Comparison of ENCODE assay signal across 22 cellular contexts in genomic region chr4:86523333-86523732, GRCh38.
"Had no signal": no experiment of that assay in that cellular context is flagged by ENCODE, and none has a peak within 500 bp of the region (broad histone marks: within the 10 kb centered on the region; RNA-seq: fewer than 3 reads in every experiment).

No MANE protein-coding gene starts in this region.

- DNase-seq: activated B cell treated with CpG ODN at 0.5 μM for 24 hours; activated CD4-positive, alpha-beta T cell treated with anti-CD3 and anti-CD28 coated beads for 36 hours; activated CD4-positive, alpha-beta T cell treated with anti-CD3 and anti-CD28 coated beads, Interleukin-2, amount 50 U/mL, for 4 hours; activated CD8-positive, alpha-beta memory T cell treated with anti-CD3 and anti-CD28 coated beads for 24 hours; activated CD8-positive, alpha-beta memory T cell treated with anti-CD3 and anti-CD28 coated beads, Interleukin-2, amount 50 U/mL, for 48 hours; activated naive CD4-positive, alpha-beta T cell treated with anti-CD3 and anti-CD28 coated beads for 36 hours; activated naive CD8-positive, alpha-beta T cell treated with anti-CD3 and anti-CD28 coated beads, Interleukin-2, amount 10 ng/mL, durations not matched to agents 7 days and 5 days; activated T-cell treated with anti-CD3 and anti-CD28 coated beads, Interleukin-2, amount 50 U/mL, for 4 hours; amniotic stem cell; effector memory CD4-positive, alpha-beta T cell; foreskin keratinocyte; lower lobe of right lung; naive B cell; occipital lobe; posterior cingulate gyrus; right lobe of liver; stimulated activated CD4-positive, alpha-beta T cell treated with anti-CD3 and anti-CD28 coated beads, Interleukin-1b, Interleukin-23, amount 100 ng/mL, for 48 hours; stimulated activated naive CD8-positive, alpha-beta T cell treated with anti-CD3 and anti-CD28 coated beads, Interleukin-15, amount 100 ng/mL, for 72 hours; tibial artery had no signal

- H3K4me3 ChIP-seq: breast epithelium, lower lobe of right lung, right lobe of liver, skin epidermis, tibial artery had no signal

- ATAC-seq: activated CD4-positive, alpha-beta T cell treated with anti-CD3 and anti-CD28 coated beads for 36 hours; activated T-cell treated with anti-CD3 and anti-CD28 coated beads, Interleukin-2, amount 50 U/mL, for 4 hours; foreskin keratinocyte; left lobe of liver; right lobe of liver; stimulated activated naive CD8-positive, alpha-beta T cell treated with anti-CD3 and anti-CD28 coated beads, Interleukin-15, amount 100 ng/mL, for 72 hours had no signal
